In the genomic region with DNA sequence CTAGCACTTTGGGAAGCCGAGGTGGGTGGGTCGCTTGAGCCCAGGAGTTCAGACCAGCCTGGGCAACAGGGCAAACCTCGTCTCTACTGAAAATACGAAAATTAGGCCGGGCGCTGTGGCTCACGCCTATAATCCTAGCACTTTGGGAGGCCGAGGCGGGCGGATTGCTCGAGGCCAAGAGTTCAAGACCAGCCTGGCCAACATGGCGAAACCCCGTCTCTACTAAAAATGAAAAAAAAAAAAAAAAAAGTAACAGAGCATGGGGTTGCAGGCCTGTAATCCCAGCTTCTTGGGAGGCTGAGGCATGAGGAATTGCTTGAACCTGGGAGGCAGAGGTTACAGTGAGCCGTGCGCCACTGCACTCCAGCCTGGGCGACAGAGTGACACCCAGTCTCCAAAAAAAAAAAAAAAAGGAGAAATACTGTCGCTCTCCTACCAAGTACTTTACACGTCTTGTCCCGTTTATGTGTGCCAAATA, we compare ENCODE assay signal across 8 cellular contexts. TPM values are rescaled to one million over a fixed set of nuclear protein-coding genes. Genes with fewer than 3 reads are reported as not detected.
A peak's percentile ranks its signal among the peaks of the same experiment; 100 is the strongest.
DNase-seq lines count a peak whose midpoint lies in the region; ATAC-seq and TF ChIP-seq lines count a peak whose summit lies in the region.

No MANE protein-coding gene starts in this region.

- no peak for ATAC-seq in activated naive CD4-positive, alpha-beta T cell treated with anti-CD3 and anti-CD28 coated beads, Interleukin-2, amount 50 U/mL, for 72 hours
- ATAC-seq in memory B cell (ENCODE audit: low read depth) (no peak), HG02610 (IDR thresholded peaks at IDR 0.05; ENCODE audit: unreplicated experiment) (no peak)

- no peak overlapping the region for H3K27ac Mint-ChIP-seq in activated naive CD4-positive, alpha-beta T cell treated with anti-CD3 and anti-CD28 coated beads for 36 hours
- peak overlapping the region in 1 of 2 donors; percentile 89 for H3K27ac Mint-ChIP-seq in activated naive CD4-positive, alpha-beta T cell treated with anti-CD3 and anti-CD28 coated beads, Interleukin-2, amount 50 U/mL, for 72 hours
- H3K27ac Mint-ChIP-seq in memory B cell, result peak overlapping the region; percentile 60
- peak overlapping the region; percentile 92 for H3K27ac Mint-ChIP-seq in type B pancreatic cell

- H3K9me3 Mint-ChIP-seq in activated naive CD4-positive, alpha-beta T cell treated with anti-CD3 and anti-CD28 coated beads for 36 hours, result no peaks in the 10 kb centered on the region
- no peaks in the 10 kb centered on the region for H3K9me3 Mint-ChIP-seq in activated naive CD4-positive, alpha-beta T cell treated with anti-CD3 and anti-CD28 coated beads, Interleukin-2, amount 50 U/mL, for 72 hours
- H3K9me3 Mint-ChIP-seq in memory B cell (no peaks in the 10 kb centered on the region), type B pancreatic cell (no peaks in the 10 kb centered on the region)

- CTCF ChIA-PET in activated naive CD4-positive, alpha-beta T cell treated with anti-CD3 and anti-CD28 coated beads for 36 hours (lab: Charles Lee), result interaction anchor here (0.6 to 3.7 kb wide), 4 partner anchors 22 to 780 kb away, joined by 3 to 22 read pairs (median 4); no protein-coding TSS in a partner anchor

- in situ Hi-C loops in astrocyte of the cerebellum (cut with HindIII; ENCODE audit: low sequenced_read_pairs), result no loop called here

- peak overlapping the region; percentile 73 for H3K4me3 ChIP-seq in astrocyte of the cerebellum (ENCODE audit: low read depth, low read length)

- peaks cover 7% of the 10 kb centered on the region for H3K36me3 Mint-ChIP-seq in activated naive CD4-positive, alpha-beta T cell treated with anti-CD3 and anti-CD28 coated beads for 36 hours (ENCODE audit: low read depth)
- peaks cover 7 to 15% of the 10 kb centered on the region in 2 donors for H3K36me3 Mint-ChIP-seq in activated naive CD4-positive, alpha-beta T cell treated with anti-CD3 and anti-CD28 coated beads, Interleukin-2, amount 50 U/mL, for 72 hours
- H3K36me3 Mint-ChIP-seq in memory B cell (no peaks in the 10 kb centered on the region), type B pancreatic cell (no peaks in the 10 kb centered on the region)

- TF ChIP-seq CTCF in astrocyte of the cerebellum (IDR thresholded peaks at IDR 0.05; ENCODE audit: low read depth, low read length, missing control alignments), result no peak
- no peak for TF ChIP-seq CTCF in type B pancreatic cell (conservative IDR thresholded peaks at IDR 0.05)

- H3K4me1 Mint-ChIP-seq in activated naive CD4-positive, alpha-beta T cell treated with anti-CD3 and anti-CD28 coated beads for 36 hours (ENCODE audit: low read depth), result peaks cover 13% of the 10 kb centered on the region
- H3K4me1 Mint-ChIP-seq in memory B cell, result peaks cover 30% of the 10 kb centered on the region
- peaks cover 19% of the 10 kb centered on the region for H3K4me1 Mint-ChIP-seq in type B pancreatic cell (ENCODE audit: unreplicated experiment)

- intact Hi-C loops in activated naive CD4-positive, alpha-beta T cell treated with anti-CD3 and anti-CD28 coated beads for 36 hours (cut with micrococcal nuclease), result loop anchor here (5.0 kb wide), 2 partner anchors 349 to 756 kb away; a partner anchor contains a TSS

- H3K27me3 Mint-ChIP-seq in activated naive CD4-positive, alpha-beta T cell treated with anti-CD3 and anti-CD28 coated beads for 36 hours (ENCODE audit: low read depth), result no peaks in the 10 kb centered on the region
- H3K27me3 Mint-ChIP-seq in memory B cell (no peaks in the 10 kb centered on the region), type B pancreatic cell (no peaks in the 10 kb centered on the region)

- H3K4me3 Mint-ChIP-seq in activated naive CD4-positive, alpha-beta T cell treated with anti-CD3 and anti-CD28 coated beads for 36 hours, result peak overlapping the region; percentile 86
- H3K4me3 Mint-ChIP-seq in memory B cell, result peak overlapping the region; percentile 86
- H3K4me3 Mint-ChIP-seq in type B pancreatic cell, result peak overlapping the region; percentile 95

- DNase-seq in activated naive CD4-positive, alpha-beta T cell treated with anti-CD3 and anti-CD28 coated beads for 36 hours, result no peak
- no peak for DNase-seq in activated naive CD4-positive, alpha-beta T cell treated with anti-CD3 and anti-CD28 coated beads, Interleukin-2, amount 50 U/mL, for 72 hours (ENCODE audit: low spot score in 2 of 2)
- no peak for DNase-seq in astrocyte of the cerebellum (ENCODE audit: low read depth)
- DNase-seq in memory B cell (ENCODE audit: low spot score in 2 of 2), result no peak
- no peak for DNase-seq in type B pancreatic cell (ENCODE audit: extremely low spot score, unreplicated experiment)
- DNase-seq in NK-92 (lab: John Stamatoyannopoulos, UW; ENCODE audit: unreplicated experiment), result no peak
- no peak for DNase-seq in NCI-H2107 (lab: John Stamatoyannopoulos, UW)

RNA-seq across cellular contexts. Expression of a gene that starts 0.7 kb away (rescaled TPM):
- 10 to 100 TPM; 60.8 to 62.3 TPM for total RNA-seq in activated naive CD4-positive, alpha-beta T cell treated with anti-CD3 and anti-CD28 coated beads for 36 hours
- total RNA-seq in activated naive CD4-positive, alpha-beta T cell treated with anti-CD3 and anti-CD28 coated beads, Interleukin-2, amount 50 U/mL, for 72 hours, result 10 to 100 TPM; 35.4 to 75.4 TPM
- total RNA-seq in type B pancreatic cell (ENCODE audit: low replicate concordance), result 15.2 and 23.4 TPM in 2 replicates
